38 cellular contexts compared by ENCODE assay signal in the genomic region with DNA sequence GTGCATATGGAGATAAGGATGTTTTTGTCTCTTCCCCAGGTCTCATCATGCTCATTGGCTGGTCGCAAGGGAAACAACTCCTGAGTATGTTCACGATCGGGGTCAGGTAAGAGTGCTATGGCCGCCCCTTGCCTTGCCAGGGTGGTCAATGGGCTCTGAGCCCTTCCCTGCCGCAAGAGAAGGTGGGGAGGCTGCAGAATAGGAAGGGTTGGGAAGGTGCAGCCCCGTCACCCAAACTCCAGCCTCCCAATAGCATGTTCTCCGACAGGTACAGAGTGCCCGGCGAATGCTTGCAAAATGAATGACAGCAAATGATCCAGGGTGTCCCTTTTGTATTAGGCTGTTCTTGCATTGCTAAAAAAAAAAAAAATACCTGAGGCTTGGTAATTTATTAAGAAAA. TPM values are rescaled to one million over a fixed set of nuclear protein-coding genes. Genes with fewer than 3 reads are reported as not detected.
"Had no signal": no experiment of that assay in that cellular context is flagged by ENCODE, and none has a peak within 500 bp of the region (broad histone marks: within the 10 kb centered on the region; RNA-seq: fewer than 3 reads in every experiment).

No MANE protein-coding gene starts in this region.

- H3K4me2 ChIP-seq: KMS-11 had no signal

- H3K36me3 ChIP-seq: MG63 had no signal

- H3K27ac ChIP-seq: KMS-11 had no signal

- H3K4me3 ChIP-seq: MG63 had no signal

- H3K9me3 ChIP-seq: MG63 had no signal

- DNase-seq: Karpas-422, Kasumi-1, MG63, MM.1S, MV-4-11, NCI-H1048, NCI-H1092, NCI-H1092 treated with DMSO at 0.1 percent for 48 hours, NCI-H1105, NCI-H1105 treated with DMSO at 0.1 percent for 48 hours, NCI-H1417, NCI-H1417 treated with DMSO at 0.1 percent for 48 hours, NCI-H1436, NCI-H1436 treated with DMSO at 0.1 percent for 48 hours, NCI-H146, NCI-H1694, NCI-H1694 treated with DMSO at 0.1 percent for 48 hours, NCI-H187, NCI-H187 treated with DMSO at 0.1 percent for 48 hours, NCI-H1930, NCI-H2029, NCI-H2029 treated with DMSO at 0.1 percent for 48 hours, NCI-H2081, NCI-H2081 treated with DMSO at 0.1 percent for 48 hours, NCI-H2107, NCI-H2171, NCI-H2171 treated with DMSO at 0.1 percent for 48 hours, NCI-H2227 treated with DMSO at 0.1 percent for 48 hours, NCI-H226, NCI-H345, NCI-H446, NCI-H446 treated with DMSO at 0.1 percent for 48 hours, NCI-H510A, NCI-H510A treated with DMSO at 0.1 percent for 48 hours had no signal

- H3K27me3 ChIP-seq: MG63 had no signal

RNA-seq across cellular contexts. Expression of a gene that starts 57.4 kb away (rescaled TPM):
- total RNA-seq: LHCN-M2, MCF 10A, NCI-H460 had no signal
